In the genomic region with DNA sequence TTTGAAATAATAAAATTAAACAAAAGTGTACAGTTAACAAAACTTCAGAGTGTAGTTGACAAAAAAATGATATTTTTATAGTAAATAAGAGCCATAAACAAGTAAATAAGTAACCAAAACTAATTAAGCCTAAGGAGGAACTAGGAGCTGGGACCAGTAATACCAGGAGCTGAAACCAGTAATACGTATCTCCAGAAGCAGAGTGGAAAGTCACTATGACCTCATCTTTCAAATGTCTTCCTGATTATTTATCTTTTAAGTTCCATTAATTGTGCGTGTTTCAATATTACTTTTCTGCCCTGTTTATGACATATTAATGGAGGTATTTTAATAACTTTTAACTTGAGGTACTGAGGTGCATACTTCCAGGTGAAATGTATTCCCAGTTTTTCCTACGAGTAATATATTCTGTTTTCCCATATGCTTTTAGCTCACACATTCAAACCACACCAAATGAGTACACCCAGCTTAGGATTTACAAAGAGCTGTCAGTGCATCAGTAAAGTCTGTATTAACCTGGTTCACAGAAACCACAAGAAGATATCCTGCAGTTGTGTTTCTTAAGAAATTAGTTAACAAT, we compare ENCODE assay signal across 1 cellular context.
TF ChIP-seq lines count a peak whose summit lies in the region.

No MANE protein-coding gene starts in this region.

TF ChIP-seq in GM12878, 131 proteins besides CTCF, POLR2A, EP300 and RAD21 (continued from another document):
- TF ChIP-seq BCLAF1 (IDR thresholded peaks at IDR 0.05) (no peak), BMI1 (IDR thresholded peaks at IDR 0.05; ENCODE audit: borderline replicate concordance) (peak; percentile 76), RUNX3 (IDR thresholded peaks at IDR 0.05; ENCODE audit: low read length) (peak; percentile 34; the same call in 1 of the 2 replicates), GABPA (IDR thresholded peaks at IDR 0.05; ENCODE audit: low read depth) (peak; percentile 20; the same call in 1 of the 2 replicates), NBN (IDR thresholded peaks at IDR 0.05) (0 out of 2 replicates have a peak, but pooled peaks have one; percentile 22), MTA2 (IDR thresholded peaks at IDR 0.05; ENCODE audit: low read depth) (peak; percentile 96), PBX3 (IDR thresholded peaks at IDR 0.05; ENCODE audit: insufficient replicate concordance, low read depth, low read length) (no peak), CREM (IDR thresholded peaks at IDR 0.05; ENCODE audit: low read depth) (peak; percentile 53; the same call in 1 of the 2 replicates), HDAC2 (IDR thresholded peaks at IDR 0.05) (no peak), DPF2 (IDR thresholded peaks at IDR 0.05) (peak; percentile 96), FOXM1 (IDR thresholded peaks at IDR 0.05; ENCODE audit: low read depth, low read length) (peak; percentile 20; the same call in 1 of the 2 replicates), ATF7 (IDR thresholded peaks at IDR 0.05; ENCODE audit: low read depth) (peak; percentile 95), CREB1 (IDR thresholded peaks at IDR 0.05; ENCODE audit: low read depth) (0 out of 2 replicates have a peak, but pooled peaks have one; percentile 27), BACH1 (IDR thresholded peaks at IDR 0.05; ENCODE audit: borderline replicate concordance) (no peak), SPI1 (IDR thresholded peaks at IDR 0.05; ENCODE audit: borderline replicate concordance, insufficient read depth, low read depth, low read length) (peak; percentile 45; the same call in 1 of the 2 replicates), PAX8 (IDR thresholded peaks at IDR 0.05) (no peak), BCL11A (IDR thresholded peaks at IDR 0.05; ENCODE audit: low read depth, low read length) (peak; percentile 84), USF1 (IDR thresholded peaks at IDR 0.05; ENCODE audit: borderline replicate concordance, extremely low read length, insufficient read depth, low read depth, low read length) (no peak), ETV6 (conservative IDR thresholded peaks at IDR 0.05 in 1 of 2, IDR thresholded peaks at IDR 0.05 in 1 of 2; ENCODE audit: borderline replicate concordance in 1 of 2, low read depth in 1 of 2) (no peak), NFIC (IDR thresholded peaks at IDR 0.05; ENCODE audit: low read depth, low read length) (peak; percentile 60; the same call in 1 of the 2 replicates)
- TF ChIP-seq, protein P1, sequence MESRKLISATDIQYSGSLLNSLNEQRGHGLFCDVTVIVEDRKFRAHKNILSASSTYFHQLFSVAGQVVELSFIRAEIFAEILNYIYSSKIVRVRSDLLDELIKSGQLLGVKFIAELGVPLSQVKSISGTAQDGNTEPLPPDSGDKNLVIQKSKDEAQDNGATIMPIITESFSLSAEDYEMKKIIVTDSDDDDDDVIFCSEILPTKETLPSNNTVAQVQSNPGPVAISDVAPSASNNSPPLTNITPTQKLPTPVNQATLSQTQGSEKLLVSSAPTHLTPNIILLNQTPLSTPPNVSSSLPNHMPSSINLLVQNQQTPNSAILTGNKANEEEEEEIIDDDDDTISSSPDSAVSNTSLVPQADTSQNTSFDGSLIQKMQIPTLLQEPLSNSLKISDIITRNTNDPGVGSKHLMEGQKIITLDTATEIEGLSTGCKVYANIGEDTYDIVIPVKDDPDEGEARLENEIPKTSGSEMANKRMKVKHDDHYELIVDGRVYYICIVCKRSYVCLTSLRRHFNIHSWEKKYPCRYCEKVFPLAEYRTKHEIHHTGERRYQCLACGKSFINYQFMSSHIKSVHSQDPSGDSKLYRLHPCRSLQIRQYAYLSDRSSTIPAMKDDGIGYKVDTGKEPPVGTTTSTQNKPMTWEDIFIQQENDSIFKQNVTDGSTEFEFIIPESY (IDR thresholded peaks at IDR 0.05): no peak
